Comparison of ENCODE assay signal across 1 cellular context in the genomic region with DNA sequence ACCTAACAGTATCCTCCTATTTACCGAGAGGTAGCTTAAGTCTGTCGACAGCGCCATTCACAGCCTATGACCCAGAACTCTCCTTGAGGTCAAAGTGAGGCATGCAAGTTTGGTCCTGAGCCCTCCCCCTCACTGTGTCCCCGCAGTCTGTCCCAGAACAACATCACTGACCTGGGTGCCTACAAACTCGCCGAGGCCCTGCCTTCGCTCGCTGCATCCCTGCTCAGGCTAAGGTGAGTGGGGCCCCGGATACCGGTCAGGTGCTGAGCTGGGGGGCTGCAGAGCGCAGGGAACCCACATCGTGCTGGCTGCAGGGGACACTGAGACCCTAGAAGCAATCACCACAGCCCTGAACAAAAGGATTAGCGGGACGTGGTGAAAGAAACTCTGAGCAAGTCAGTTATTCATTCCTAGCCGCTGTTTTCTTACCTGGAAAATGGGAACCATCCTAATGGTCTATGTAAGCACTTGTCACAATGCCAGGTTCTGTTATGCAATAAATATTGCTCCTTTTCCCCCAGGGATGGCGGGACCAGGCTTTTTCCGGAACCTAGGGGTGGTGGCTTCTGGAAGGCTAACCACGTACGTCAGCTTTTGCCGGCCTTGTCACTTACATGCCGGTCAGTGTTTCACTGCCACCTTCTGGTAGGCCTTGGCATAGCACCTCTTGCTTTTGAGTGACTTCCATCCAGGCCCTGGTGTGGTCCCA.
A peak's percentile ranks its signal among the peaks of the same experiment; 100 is the strongest.
TF ChIP-seq lines count a peak whose summit lies in the region.

No MANE protein-coding gene starts in this region.

TF ChIP-seq in GM12878, 131 proteins besides CTCF, POLR2A, EP300 and RAD21 (continued from another document and continues in another):
- TF ChIP-seq, protein P1, sequence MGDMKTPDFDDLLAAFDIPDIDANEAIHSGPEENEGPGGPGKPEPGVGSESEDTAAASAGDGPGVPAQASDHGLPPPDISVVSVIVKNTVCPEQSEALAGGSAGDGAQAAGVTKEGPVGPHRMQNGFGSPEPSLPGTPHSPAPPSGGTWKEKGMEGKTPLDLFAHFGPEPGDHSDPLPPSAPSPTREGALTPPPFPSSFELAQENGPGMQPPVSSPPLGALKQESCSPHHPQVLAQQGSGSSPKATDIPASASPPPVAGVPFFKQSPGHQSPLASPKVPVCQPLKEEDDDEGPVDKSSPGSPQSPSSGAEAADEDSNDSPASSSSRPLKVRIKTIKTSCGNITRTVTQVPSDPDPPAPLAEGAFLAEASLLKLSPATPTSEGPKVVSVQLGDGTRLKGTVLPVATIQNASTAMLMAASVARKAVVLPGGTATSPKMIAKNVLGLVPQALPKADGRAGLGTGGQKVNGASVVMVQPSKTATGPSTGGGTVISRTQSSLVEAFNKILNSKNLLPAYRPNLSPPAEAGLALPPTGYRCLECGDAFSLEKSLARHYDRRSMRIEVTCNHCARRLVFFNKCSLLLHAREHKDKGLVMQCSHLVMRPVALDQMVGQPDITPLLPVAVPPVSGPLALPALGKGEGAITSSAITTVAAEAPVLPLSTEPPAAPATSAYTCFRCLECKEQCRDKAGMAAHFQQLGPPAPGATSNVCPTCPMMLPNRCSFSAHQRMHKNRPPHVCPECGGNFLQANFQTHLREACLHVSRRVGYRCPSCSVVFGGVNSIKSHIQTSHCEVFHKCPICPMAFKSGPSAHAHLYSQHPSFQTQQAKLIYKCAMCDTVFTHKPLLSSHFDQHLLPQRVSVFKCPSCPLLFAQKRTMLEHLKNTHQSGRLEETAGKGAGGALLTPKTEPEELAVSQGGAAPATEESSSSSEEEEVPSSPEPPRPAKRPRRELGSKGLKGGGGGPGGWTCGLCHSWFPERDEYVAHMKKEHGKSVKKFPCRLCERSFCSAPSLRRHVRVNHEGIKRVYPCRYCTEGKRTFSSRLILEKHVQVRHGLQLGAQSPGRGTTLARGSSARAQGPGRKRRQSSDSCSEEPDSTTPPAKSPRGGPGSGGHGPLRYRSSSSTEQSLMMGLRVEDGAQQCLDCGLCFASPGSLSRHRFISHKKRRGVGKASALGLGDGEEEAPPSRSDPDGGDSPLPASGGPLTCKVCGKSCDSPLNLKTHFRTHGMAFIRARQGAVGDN (IDR thresholded peaks at IDR 0.05) = peak; percentile 44; the same call in 1 of the 2 replicates
- TF ChIP-seq MTA2 (IDR thresholded peaks at IDR 0.05; ENCODE audit: low read depth) (0 out of 2 replicates have a peak, but pooled peaks have one; percentile 13), NFXL1 (IDR thresholded peaks at IDR 0.05; ENCODE audit: borderline replicate concordance) (no peak), SMARCA5 (IDR thresholded peaks at IDR 0.05) (peak; percentile 38; the same call in 1 of the 2 replicates), GATAD2B (conservative IDR thresholded peaks at IDR 0.05; ENCODE audit: low read depth) (no peak; the same call in 1 of the 2 replicates), PAX8 (IDR thresholded peaks at IDR 0.05) (no peak), HCFC1 (IDR thresholded peaks at IDR 0.05; ENCODE audit: low read length) (no peak), RCOR1 (conservative IDR thresholded peaks at IDR 0.05; ENCODE audit: low read depth, low read length) (no peak), ZNF217 (IDR thresholded peaks at IDR 0.05) (no peak), SUPT20H (IDR thresholded peaks at IDR 0.05; ENCODE audit: borderline replicate concordance, control insufficient read depth, low read depth, low read length) (no peak), ATF7 (IDR thresholded peaks at IDR 0.05; ENCODE audit: low read depth) (peak; percentile 26; the same call in 1 of the 2 replicates), KDM1A (IDR thresholded peaks at IDR 0.05; ENCODE audit: borderline replicate concordance) (no peak), POLR2AphosphoS5 (IDR thresholded peaks at IDR 0.05; ENCODE audit: low read length) (peak; percentile 54; the same call in 1 of the 2 replicates), NFYA (IDR thresholded peaks at IDR 0.05; ENCODE audit: borderline replicate concordance, low read depth, low read length) (no peak), STAT1 (conservative IDR thresholded peaks at IDR 0.05) (0 out of 2 replicates have a peak, but pooled peaks have one; percentile 49), TCF12 (IDR thresholded peaks at IDR 0.05; ENCODE audit: low read depth, low read length) (no peak)
- TF ChIP-seq, protein P2, sequence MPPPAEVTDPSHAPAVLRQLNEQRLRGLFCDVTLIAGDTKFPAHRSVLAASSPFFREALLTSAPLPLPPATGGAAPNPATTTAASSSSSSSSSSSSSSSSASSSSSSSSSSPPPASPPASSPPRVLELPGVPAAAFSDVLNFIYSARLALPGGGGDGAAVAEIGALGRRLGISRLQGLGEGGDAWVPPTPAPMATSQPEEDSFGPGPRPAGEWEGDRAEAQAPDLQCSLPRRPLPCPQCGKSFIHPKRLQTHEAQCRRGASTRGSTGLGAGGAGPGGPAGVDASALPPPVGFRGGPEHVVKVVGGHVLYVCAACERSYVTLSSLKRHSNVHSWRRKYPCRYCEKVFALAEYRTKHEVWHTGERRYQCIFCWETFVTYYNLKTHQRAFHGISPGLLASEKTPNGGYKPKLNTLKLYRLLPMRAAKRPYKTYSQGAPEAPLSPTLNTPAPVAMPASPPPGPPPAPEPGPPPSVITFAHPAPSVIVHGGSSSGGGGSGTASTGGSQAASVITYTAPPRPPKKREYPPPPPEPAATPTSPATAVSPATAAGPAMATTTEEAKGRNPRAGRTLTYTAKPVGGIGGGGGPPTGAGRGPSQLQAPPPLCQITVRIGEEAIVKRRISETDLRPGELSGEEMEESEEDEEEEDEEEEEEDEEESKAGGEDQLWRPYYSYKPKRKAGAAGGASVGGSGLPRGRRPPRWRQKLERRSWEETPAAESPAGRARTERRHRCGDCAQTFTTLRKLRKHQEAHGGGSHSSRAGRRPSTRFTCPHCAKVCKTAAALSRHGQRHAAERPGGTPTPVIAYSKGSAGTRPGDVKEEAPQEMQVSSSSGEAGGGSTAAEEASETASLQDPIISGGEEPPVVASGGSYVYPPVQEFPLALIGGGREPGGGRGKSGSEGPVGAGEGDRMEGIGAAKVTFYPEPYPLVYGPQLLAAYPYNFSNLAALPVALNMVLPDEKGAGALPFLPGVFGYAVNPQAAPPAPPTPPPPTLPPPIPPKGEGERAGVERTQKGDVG (CRISPR knock-in tag; IDR thresholded peaks at IDR 0.05) = no peak
- TF ChIP-seq, protein P3, sequence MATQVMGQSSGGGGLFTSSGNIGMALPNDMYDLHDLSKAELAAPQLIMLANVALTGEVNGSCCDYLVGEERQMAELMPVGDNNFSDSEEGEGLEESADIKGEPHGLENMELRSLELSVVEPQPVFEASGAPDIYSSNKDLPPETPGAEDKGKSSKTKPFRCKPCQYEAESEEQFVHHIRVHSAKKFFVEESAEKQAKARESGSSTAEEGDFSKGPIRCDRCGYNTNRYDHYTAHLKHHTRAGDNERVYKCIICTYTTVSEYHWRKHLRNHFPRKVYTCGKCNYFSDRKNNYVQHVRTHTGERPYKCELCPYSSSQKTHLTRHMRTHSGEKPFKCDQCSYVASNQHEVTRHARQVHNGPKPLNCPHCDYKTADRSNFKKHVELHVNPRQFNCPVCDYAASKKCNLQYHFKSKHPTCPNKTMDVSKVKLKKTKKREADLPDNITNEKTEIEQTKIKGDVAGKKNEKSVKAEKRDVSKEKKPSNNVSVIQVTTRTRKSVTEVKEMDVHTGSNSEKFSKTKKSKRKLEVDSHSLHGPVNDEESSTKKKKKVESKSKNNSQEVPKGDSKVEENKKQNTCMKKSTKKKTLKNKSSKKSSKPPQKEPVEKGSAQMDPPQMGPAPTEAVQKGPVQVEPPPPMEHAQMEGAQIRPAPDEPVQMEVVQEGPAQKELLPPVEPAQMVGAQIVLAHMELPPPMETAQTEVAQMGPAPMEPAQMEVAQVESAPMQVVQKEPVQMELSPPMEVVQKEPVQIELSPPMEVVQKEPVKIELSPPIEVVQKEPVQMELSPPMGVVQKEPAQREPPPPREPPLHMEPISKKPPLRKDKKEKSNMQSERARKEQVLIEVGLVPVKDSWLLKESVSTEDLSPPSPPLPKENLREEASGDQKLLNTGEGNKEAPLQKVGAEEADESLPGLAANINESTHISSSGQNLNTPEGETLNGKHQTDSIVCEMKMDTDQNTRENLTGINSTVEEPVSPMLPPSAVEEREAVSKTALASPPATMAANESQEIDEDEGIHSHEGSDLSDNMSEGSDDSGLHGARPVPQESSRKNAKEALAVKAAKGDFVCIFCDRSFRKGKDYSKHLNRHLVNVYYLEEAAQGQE (IDR thresholded peaks at IDR 0.05; ENCODE audit: low read depth, low read length) = no peak
- TF ChIP-seq, protein P4, sequence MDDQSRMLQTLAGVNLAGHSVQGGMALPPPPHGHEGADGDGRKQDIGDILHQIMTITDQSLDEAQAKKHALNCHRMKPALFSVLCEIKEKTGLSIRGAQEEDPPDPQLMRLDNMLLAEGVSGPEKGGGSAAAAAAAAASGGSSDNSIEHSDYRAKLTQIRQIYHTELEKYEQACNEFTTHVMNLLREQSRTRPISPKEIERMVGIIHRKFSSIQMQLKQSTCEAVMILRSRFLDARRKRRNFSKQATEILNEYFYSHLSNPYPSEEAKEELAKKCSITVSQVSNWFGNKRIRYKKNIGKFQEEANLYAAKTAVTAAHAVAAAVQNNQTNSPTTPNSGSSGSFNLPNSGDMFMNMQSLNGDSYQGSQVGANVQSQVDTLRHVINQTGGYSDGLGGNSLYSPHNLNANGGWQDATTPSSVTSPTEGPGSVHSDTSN (IDR thresholded peaks at IDR 0.05; ENCODE audit: insufficient replicate concordance, low read depth, low read length) = peak; percentile 56
- TF ChIP-seq, protein P5, sequence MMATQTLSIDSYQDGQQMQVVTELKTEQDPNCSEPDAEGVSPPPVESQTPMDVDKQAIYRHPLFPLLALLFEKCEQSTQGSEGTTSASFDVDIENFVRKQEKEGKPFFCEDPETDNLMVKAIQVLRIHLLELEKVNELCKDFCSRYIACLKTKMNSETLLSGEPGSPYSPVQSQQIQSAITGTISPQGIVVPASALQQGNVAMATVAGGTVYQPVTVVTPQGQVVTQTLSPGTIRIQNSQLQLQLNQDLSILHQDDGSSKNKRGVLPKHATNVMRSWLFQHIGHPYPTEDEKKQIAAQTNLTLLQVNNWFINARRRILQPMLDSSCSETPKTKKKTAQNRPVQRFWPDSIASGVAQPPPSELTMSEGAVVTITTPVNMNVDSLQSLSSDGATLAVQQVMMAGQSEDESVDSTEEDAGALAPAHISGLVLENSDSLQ (IDR thresholded peaks at IDR 0.05) = peak; percentile 83
- TF ChIP-seq, protein P6, sequence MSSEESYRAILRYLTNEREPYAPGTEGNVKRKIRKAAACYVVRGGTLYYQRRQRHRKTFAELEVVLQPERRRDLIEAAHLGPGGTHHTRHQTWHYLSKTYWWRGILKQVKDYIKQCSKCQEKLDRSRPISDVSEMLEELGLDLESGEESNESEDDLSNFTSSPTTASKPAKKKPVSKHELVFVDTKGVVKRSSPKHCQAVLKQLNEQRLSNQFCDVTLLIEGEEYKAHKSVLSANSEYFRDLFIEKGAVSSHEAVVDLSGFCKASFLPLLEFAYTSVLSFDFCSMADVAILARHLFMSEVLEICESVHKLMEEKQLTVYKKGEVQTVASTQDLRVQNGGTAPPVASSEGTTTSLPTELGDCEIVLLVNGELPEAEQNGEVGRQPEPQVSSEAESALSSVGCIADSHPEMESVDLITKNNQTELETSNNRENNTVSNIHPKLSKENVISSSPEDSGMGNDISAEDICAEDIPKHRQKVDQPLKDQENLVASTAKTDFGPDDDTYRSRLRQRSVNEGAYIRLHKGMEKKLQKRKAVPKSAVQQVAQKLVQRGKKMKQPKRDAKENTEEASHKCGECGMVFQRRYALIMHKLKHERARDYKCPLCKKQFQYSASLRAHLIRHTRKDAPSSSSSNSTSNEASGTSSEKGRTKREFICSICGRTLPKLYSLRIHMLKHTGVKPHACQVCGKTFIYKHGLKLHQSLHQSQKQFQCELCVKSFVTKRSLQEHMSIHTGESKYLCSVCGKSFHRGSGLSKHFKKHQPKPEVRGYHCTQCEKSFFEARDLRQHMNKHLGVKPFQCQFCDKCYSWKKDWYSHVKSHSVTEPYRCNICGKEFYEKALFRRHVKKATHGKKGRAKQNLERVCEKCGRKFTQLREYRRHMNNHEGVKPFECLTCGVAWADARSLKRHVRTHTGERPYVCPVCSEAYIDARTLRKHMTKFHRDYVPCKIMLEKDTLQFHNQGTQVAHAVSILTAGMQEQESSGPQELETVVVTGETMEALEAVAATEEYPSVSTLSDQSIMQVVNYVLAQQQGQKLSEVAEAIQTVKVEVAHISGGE (CRISPR knock-in tag; IDR thresholded peaks at IDR 0.05) = no peak
- TF ChIP-seq, protein P7, sequence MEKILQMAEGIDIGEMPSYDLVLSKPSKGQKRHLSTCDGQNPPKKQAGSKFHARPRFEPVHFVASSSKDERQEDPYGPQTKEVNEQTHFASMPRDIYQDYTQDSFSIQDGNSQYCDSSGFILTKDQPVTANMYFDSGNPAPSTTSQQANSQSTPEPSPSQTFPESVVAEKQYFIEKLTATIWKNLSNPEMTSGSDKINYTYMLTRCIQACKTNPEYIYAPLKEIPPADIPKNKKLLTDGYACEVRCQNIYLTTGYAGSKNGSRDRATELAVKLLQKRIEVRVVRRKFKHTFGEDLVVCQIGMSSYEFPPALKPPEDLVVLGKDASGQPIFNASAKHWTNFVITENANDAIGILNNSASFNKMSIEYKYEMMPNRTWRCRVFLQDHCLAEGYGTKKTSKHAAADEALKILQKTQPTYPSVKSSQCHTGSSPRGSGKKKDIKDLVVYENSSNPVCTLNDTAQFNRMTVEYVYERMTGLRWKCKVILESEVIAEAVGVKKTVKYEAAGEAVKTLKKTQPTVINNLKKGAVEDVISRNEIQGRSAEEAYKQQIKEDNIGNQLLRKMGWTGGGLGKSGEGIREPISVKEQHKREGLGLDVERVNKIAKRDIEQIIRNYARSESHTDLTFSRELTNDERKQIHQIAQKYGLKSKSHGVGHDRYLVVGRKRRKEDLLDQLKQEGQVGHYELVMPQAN (conservative IDR thresholded peaks at IDR 0.05) = no peak
- TF ChIP-seq, protein P8, sequence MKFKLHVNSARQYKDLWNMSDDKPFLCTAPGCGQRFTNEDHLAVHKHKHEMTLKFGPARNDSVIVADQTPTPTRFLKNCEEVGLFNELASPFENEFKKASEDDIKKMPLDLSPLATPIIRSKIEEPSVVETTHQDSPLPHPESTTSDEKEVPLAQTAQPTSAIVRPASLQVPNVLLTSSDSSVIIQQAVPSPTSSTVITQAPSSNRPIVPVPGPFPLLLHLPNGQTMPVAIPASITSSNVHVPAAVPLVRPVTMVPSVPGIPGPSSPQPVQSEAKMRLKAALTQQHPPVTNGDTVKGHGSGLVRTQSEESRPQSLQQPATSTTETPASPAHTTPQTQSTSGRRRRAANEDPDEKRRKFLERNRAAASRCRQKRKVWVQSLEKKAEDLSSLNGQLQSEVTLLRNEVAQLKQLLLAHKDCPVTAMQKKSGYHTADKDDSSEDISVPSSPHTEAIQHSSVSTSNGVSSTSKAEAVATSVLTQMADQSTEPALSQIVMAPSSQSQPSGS (IDR thresholded peaks at IDR 0.05; ENCODE audit: low read length) = no peak
- TF ChIP-seq, protein P9, sequence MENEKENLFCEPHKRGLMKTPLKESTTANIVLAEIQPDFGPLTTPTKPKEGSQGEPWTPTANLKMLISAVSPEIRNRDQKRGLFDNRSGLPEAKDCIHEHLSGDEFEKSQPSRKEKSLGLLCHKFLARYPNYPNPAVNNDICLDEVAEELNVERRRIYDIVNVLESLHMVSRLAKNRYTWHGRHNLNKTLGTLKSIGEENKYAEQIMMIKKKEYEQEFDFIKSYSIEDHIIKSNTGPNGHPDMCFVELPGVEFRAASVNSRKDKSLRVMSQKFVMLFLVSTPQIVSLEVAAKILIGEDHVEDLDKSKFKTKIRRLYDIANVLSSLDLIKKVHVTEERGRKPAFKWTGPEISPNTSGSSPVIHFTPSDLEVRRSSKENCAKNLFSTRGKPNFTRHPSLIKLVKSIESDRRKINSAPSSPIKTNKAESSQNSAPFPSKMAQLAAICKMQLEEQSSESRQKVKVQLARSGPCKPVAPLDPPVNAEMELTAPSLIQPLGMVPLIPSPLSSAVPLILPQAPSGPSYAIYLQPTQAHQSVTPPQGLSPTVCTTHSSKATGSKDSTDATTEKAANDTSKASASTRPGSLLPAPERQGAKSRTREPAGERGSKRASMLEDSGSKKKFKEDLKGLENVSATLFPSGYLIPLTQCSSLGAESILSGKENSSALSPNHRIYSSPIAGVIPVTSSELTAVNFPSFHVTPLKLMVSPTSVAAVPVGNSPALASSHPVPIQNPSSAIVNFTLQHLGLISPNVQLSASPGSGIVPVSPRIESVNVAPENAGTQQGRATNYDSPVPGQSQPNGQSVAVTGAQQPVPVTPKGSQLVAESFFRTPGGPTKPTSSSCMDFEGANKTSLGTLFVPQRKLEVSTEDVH (IDR thresholded peaks at IDR 0.05; ENCODE audit: low read depth, partially characterized antibody) = no peak
